9 cellular contexts compared by ENCODE assay signal in the genomic region with DNA sequence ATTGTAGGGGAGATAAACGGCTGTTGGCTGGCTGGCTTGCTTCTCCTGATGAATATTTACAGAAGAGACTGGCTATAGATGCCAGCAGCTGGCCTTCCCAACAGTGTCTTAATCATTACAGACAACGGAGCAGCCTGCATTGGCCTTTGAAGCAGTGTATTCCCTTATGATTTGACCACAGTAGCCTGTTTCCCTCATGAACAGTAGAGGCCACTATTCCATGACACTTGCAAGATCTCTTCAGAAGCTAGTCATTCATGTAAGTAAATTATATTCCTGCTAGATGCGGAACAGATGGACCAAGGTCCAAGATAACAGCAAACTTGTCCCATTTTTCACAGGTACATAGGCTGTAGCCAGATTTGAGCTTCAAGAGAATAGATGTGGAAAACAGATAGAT. TPM values are rescaled to one million over a fixed set of nuclear protein-coding genes. Genes with fewer than 3 reads are reported as not detected.
DNase-seq lines count a peak whose midpoint lies in the region; ATAC-seq, FAIRE-seq and TF ChIP-seq lines count a peak whose summit lies in the region.
"Had no signal": no experiment of that assay in that cellular context is flagged by ENCODE, and none has a peak within 500 bp of the region (broad histone marks: within the 10 kb centered on the region; RNA-seq: fewer than 3 reads in every experiment).

No MANE protein-coding gene starts in this region.

- 19% methylated on average over 3 of the region's 3 CpGs for WGBS in right lobe of liver (ENCODE audit: insufficient coverage, low coverage, low lambda C conversion rate, missing lambda C conversion rate)

- no peak overlapping the region for H3K27ac Mint-ChIP-seq in astrocyte (ENCODE audit: unreplicated experiment)

- DNase-seq in DMS 273 treated with DMSO at 0.1 percent for 48 hours (lab: John Stamatoyannopoulos, UW) (peak; percentile 1), Kasumi-1 (lab: John Stamatoyannopoulos, UW) (peak; percentile 20 to 39), astrocyte (ENCODE audit: low read depth) (peak; percentile 39), right lobe of liver (no peak)
- DNase-seq in activated CD4-positive, alpha-beta T cell treated with anti-CD3 and anti-CD28 coated beads for 4 hours = no peak
- DNase-seq in activated T-cell treated with anti-CD3 and anti-CD28 coated beads, Interleukin-2, amount 50 U/mL, for 48 hours = no peak

- H3K4me1 ChIP-seq in astrocyte (ENCODE audit: insufficient read depth, low read length) = no peaks in the 10 kb centered on the region
- H3K4me1 ChIP-seq in right lobe of liver = no peaks in the 10 kb centered on the region

- no peak overlapping the region for H3K27ac ChIP-seq in astrocyte (ENCODE audit: low read depth, low read length)
- H3K27ac ChIP-seq in right lobe of liver = no peak overlapping the region

- H3K9me3 ChIP-seq in astrocyte (ENCODE audit: insufficient read depth, low read depth, low read length) = no peaks in the 10 kb centered on the region
- no peaks in the 10 kb centered on the region for H3K9me3 ChIP-seq in right lobe of liver

- H2AFZ ChIP-seq in astrocyte (ENCODE audit: low read depth, low read length) = no peak overlapping the region

- no peaks in the 10 kb centered on the region for H3K79me2 ChIP-seq in astrocyte (ENCODE audit: insufficient read depth, low read length)

- peak; percentile 43 to 52 (median 52) for ATAC-seq in right lobe of liver
- no peak for ATAC-seq in HG02588 (IDR thresholded peaks at IDR 0.05; ENCODE audit: unreplicated experiment)
- no peak for ATAC-seq in GM21529 (IDR thresholded peaks at IDR 0.05; ENCODE audit: unreplicated experiment)

- no peak for TF ChIP-seq POLR2A in right lobe of liver (IDR thresholded peaks at IDR 0.05)

- no peaks in the 10 kb centered on the region for H3K4me1 Mint-ChIP-seq in astrocyte (ENCODE audit: low read depth, unreplicated experiment)

- no peaks in the 10 kb centered on the region for H3K27me3 ChIP-seq in astrocyte (ENCODE audit: insufficient read depth, low read length)
- H3K27me3 ChIP-seq in right lobe of liver = no peaks in the 10 kb centered on the region

- H3K36me3 Mint-ChIP-seq in astrocyte (ENCODE audit: low read depth, unreplicated experiment) = no peaks in the 10 kb centered on the region

- peak; percentile 79 for FAIRE-seq in astrocyte (lab: Jason Lieb, UNC)

- no peak overlapping the region for H3K9ac ChIP-seq in astrocyte (ENCODE audit: low read length)

- H3K4me3 ChIP-seq in astrocyte (ENCODE audit: insufficient read depth, low read depth, low read length) = no peak overlapping the region
- H3K4me3 ChIP-seq in right lobe of liver = no peak overlapping the region

- no peak overlapping the region for H3K4me2 ChIP-seq in astrocyte (ENCODE audit: low read length)

- H3K9me3 Mint-ChIP-seq in astrocyte (ENCODE audit: unreplicated experiment) = no peaks in the 10 kb centered on the region

- no peak overlapping the region for H3K4me3 Mint-ChIP-seq in astrocyte (ENCODE audit: unreplicated experiment)

- intact Hi-C loops in right lobe of liver (cut with DNase I) = no loop called here

- H3K27me3 Mint-ChIP-seq in astrocyte (ENCODE audit: low read depth, unreplicated experiment) = no peaks in the 10 kb centered on the region

- H3K36me3 ChIP-seq in astrocyte (ENCODE audit: insufficient read depth, low read length) (no peaks in the 10 kb centered on the region), right lobe of liver (no peaks in the 10 kb centered on the region)

- H4K20me1 ChIP-seq in astrocyte (ENCODE audit: insufficient read depth, low read length) = no peaks in the 10 kb centered on the region

- peak; percentile 43 for TF ChIP-seq CTCF in astrocyte (IDR thresholded peaks at IDR 0.05; ENCODE audit: insufficient read depth, low read depth, low read length)
- peak; percentile 4 to 43 (median 36) for TF ChIP-seq CTCF in right lobe of liver (IDR thresholded peaks at IDR 0.05)

RNA-seq across cellular contexts. Expression of gene TMCO5A, which starts 47.3 kb away (rescaled TPM):
- total RNA-seq in astrocyte (not detected in 2 replicates), right lobe of liver (not detected)
- total RNA-seq: T-helper 1 cell treated with Interleukin-12 subunit alpha and Interleukin-12 subunit beta and Interleukin-4 antibody, amounts not matched to agents 30 ng/mL and 1 ng/mL, for 36 hours had no signal

Comparison
In these comparisons a context has a peak if more than half of its experiments do, and no peak if none do; other contexts are left out.
1. DNase-seq: peak in DMS 273 treated with DMSO at 0.1 percent for 48 hours (single experiment), Kasumi-1 (2 of 2) and astrocyte (single experiment); none in right lobe of liver (0 of 3), activated CD4-positive, alpha-beta T cell treated with anti-CD3 and anti-CD28 coated beads for 4 hours (0 of 2) and activated T-cell treated with anti-CD3 and anti-CD28 coated beads, Interleukin-2, amount 50 U/mL, for 48 hours (0 of 2).
2. ATAC-seq: peak in right lobe of liver (4 of 4); none in HG02588 (single experiment) and GM21529 (single experiment).